ENCODE assay signal across 1 cellular context in the genomic region with DNA sequence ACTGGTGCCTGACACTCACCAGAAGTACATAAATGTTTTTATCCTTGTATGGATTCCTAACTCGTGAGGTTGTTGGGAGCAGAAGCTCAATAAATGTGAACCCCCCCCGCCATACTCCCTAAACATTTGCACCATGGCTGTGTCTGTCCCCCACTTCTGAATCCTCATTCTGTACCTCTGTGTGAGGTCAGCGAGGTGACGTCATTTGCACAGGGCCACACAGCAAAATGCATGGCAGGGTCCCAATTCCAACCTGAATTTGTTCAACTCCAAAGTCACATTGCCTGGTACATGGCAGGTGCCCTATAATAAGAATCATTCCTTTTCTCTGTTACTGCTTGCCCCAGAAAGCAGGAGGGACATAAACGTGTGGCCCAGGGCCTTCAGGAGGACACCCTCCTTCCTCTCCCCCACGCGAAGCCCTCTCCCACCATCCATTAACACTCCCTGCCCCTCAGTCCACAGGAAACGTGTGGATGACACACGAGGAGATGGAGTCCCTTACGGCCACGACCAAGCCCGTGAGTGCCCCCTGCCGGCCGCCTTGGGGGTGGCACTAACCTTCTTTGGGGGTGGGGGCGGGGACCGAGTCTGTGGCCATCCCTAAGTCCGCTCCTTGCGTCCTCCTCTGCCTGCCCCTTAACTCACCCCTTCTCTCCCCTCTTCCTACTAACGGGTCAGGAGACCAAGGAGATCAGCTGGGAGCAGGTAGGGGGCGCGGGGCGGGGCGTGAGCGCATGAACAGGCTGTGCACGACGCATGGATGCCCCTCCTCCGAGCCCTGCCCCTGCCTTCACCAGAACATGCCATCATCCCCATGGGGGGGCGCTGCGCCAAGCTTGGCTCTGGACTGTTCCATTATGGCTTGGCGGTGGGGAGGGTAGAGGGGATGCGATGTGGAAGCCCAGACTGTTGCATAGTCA.
TF ChIP-seq lines count a peak whose summit lies in the region.

No MANE protein-coding gene starts in this region.

TF ChIP-seq in K562, 482 proteins besides CTCF, POLR2A, EP300 and RAD21 (continued from another document and continues in another):
- TF ChIP-seq, protein P1, sequence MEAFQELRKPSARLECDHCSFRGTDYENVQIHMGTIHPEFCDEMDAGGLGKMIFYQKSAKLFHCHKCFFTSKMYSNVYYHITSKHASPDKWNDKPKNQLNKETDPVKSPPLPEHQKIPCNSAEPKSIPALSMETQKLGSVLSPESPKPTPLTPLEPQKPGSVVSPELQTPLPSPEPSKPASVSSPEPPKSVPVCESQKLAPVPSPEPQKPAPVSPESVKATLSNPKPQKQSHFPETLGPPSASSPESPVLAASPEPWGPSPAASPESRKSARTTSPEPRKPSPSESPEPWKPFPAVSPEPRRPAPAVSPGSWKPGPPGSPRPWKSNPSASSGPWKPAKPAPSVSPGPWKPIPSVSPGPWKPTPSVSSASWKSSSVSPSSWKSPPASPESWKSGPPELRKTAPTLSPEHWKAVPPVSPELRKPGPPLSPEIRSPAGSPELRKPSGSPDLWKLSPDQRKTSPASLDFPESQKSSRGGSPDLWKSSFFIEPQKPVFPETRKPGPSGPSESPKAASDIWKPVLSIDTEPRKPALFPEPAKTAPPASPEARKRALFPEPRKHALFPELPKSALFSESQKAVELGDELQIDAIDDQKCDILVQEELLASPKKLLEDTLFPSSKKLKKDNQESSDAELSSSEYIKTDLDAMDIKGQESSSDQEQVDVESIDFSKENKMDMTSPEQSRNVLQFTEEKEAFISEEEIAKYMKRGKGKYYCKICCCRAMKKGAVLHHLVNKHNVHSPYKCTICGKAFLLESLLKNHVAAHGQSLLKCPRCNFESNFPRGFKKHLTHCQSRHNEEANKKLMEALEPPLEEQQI (IDR thresholded peaks at IDR 0.05): no peak
- TF ChIP-seq PHF21A (IDR thresholded peaks at IDR 0.05; ENCODE audit: borderline replicate concordance, low read depth): 0 out of 2 replicates have a peak, but pooled peaks have one; percentile 55
- TF ChIP-seq L3MBTL2 (IDR thresholded peaks at IDR 0.05): peak; percentile 49; the same call in 1 of the 2 replicates
- TF ChIP-seq SETDB1 (IDR thresholded peaks at IDR 0.05; ENCODE audit: low read length): no peak
- no peak for TF ChIP-seq ZNF764 (CRISPR knock-in tag; IDR thresholded peaks at IDR 0.05; ENCODE audit: low read depth)
- TF ChIP-seq, protein P2, sequence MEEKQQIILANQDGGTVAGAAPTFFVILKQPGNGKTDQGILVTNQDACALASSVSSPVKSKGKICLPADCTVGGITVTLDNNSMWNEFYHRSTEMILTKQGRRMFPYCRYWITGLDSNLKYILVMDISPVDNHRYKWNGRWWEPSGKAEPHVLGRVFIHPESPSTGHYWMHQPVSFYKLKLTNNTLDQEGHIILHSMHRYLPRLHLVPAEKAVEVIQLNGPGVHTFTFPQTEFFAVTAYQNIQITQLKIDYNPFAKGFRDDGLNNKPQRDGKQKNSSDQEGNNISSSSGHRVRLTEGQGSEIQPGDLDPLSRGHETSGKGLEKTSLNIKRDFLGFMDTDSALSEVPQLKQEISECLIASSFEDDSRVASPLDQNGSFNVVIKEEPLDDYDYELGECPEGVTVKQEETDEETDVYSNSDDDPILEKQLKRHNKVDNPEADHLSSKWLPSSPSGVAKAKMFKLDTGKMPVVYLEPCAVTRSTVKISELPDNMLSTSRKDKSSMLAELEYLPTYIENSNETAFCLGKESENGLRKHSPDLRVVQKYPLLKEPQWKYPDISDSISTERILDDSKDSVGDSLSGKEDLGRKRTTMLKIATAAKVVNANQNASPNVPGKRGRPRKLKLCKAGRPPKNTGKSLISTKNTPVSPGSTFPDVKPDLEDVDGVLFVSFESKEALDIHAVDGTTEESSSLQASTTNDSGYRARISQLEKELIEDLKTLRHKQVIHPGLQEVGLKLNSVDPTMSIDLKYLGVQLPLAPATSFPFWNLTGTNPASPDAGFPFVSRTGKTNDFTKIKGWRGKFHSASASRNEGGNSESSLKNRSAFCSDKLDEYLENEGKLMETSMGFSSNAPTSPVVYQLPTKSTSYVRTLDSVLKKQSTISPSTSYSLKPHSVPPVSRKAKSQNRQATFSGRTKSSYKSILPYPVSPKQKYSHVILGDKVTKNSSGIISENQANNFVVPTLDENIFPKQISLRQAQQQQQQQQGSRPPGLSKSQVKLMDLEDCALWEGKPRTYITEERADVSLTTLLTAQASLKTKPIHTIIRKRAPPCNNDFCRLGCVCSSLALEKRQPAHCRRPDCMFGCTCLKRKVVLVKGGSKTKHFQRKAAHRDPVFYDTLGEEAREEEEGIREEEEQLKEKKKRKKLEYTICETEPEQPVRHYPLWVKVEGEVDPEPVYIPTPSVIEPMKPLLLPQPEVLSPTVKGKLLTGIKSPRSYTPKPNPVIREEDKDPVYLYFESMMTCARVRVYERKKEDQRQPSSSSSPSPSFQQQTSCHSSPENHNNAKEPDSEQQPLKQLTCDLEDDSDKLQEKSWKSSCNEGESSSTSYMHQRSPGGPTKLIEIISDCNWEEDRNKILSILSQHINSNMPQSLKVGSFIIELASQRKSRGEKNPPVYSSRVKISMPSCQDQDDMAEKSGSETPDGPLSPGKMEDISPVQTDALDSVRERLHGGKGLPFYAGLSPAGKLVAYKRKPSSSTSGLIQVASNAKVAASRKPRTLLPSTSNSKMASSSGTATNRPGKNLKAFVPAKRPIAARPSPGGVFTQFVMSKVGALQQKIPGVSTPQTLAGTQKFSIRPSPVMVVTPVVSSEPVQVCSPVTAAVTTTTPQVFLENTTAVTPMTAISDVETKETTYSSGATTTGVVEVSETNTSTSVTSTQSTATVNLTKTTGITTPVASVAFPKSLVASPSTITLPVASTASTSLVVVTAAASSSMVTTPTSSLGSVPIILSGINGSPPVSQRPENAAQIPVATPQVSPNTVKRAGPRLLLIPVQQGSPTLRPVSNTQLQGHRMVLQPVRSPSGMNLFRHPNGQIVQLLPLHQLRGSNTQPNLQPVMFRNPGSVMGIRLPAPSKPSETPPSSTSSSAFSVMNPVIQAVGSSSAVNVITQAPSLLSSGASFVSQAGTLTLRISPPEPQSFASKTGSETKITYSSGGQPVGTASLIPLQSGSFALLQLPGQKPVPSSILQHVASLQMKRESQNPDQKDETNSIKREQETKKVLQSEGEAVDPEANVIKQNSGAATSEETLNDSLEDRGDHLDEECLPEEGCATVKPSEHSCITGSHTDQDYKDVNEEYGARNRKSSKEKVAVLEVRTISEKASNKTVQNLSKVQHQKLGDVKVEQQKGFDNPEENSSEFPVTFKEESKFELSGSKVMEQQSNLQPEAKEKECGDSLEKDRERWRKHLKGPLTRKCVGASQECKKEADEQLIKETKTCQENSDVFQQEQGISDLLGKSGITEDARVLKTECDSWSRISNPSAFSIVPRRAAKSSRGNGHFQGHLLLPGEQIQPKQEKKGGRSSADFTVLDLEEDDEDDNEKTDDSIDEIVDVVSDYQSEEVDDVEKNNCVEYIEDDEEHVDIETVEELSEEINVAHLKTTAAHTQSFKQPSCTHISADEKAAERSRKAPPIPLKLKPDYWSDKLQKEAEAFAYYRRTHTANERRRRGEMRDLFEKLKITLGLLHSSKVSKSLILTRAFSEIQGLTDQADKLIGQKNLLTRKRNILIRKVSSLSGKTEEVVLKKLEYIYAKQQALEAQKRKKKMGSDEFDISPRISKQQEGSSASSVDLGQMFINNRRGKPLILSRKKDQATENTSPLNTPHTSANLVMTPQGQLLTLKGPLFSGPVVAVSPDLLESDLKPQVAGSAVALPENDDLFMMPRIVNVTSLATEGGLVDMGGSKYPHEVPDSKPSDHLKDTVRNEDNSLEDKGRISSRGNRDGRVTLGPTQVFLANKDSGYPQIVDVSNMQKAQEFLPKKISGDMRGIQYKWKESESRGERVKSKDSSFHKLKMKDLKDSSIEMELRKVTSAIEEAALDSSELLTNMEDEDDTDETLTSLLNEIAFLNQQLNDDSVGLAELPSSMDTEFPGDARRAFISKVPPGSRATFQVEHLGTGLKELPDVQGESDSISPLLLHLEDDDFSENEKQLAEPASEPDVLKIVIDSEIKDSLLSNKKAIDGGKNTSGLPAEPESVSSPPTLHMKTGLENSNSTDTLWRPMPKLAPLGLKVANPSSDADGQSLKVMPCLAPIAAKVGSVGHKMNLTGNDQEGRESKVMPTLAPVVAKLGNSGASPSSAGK (IDR thresholded peaks at IDR 0.05): peak; percentile 55; the same call in 1 of the 2 replicates
- TF ChIP-seq, protein P3, sequence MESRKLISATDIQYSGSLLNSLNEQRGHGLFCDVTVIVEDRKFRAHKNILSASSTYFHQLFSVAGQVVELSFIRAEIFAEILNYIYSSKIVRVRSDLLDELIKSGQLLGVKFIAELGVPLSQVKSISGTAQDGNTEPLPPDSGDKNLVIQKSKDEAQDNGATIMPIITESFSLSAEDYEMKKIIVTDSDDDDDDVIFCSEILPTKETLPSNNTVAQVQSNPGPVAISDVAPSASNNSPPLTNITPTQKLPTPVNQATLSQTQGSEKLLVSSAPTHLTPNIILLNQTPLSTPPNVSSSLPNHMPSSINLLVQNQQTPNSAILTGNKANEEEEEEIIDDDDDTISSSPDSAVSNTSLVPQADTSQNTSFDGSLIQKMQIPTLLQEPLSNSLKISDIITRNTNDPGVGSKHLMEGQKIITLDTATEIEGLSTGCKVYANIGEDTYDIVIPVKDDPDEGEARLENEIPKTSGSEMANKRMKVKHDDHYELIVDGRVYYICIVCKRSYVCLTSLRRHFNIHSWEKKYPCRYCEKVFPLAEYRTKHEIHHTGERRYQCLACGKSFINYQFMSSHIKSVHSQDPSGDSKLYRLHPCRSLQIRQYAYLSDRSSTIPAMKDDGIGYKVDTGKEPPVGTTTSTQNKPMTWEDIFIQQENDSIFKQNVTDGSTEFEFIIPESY (CRISPR knock-in tag; IDR thresholded peaks at IDR 0.05): peak; percentile 68; the same call in 1 of the 2 replicates
- TF ChIP-seq, protein P4, sequence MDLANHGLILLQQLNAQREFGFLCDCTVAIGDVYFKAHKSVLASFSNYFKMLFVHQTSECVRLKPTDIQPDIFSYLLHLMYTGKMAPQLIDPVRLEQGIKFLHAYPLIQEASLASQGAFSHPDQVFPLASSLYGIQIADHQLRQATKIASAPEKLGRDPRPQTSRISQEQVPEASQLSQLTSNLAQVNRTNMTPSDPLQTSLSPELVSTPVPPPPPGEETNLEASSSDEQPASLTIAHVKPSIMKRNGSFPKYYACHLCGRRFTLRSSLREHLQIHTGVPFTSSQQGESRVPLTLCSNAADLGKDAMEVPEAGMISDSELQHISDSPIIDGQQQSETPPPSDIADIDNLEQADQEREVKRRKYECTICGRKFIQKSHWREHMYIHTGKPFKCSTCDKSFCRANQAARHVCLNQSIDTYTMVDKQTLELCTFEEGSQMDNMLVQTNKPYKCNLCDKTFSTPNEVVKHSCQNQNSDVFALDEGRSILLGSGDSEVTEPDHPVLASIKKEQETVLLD (IDR thresholded peaks at IDR 0.05): peak; percentile 77; the same call in 1 of the 2 replicates
- no peak for TF ChIP-seq ZFPM2 (CRISPR knock-in tag; IDR thresholded peaks at IDR 0.05)
- TF ChIP-seq, protein P5, sequence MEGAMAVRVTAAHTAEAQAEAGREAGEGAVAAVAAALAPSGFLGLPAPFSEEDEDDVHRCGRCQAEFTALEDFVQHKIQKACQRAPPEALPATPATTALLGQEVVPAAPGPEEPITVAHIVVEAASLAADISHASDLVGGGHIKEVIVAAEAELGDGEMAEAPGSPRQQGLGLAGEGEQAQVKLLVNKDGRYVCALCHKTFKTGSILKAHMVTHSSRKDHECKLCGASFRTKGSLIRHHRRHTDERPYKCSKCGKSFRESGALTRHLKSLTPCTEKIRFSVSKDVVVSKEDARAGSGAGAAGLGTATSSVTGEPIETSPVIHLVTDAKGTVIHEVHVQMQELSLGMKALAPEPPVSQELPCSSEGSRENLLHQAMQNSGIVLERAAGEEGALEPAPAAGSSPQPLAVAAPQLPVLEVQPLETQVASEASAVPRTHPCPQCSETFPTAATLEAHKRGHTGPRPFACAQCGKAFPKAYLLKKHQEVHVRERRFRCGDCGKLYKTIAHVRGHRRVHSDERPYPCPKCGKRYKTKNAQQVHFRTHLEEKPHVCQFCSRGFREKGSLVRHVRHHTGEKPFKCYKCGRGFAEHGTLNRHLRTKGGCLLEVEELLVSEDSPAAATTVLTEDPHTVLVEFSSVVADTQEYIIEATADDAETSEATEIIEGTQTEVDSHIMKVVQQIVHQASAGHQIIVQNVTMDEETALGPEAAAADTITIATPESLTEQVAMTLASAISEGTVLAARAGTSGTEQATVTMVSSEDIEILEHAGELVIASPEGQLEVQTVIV (CRISPR knock-in tag; IDR thresholded peaks at IDR 0.05; ENCODE audit: borderline replicate concordance): no peak
- no peak for TF ChIP-seq THAP12 (CRISPR knock-in tag; IDR thresholded peaks at IDR 0.05)
- TF ChIP-seq TCF3 (CRISPR knock-in tag; IDR thresholded peaks at IDR 0.05): 0 out of 2 replicates have a peak, but pooled peaks have one; percentile 29
- TF ChIP-seq ZNF583 (CRISPR knock-in tag; IDR thresholded peaks at IDR 0.05): no peak
- TF ChIP-seq ZNF274 (IDR thresholded peaks at IDR 0.05; ENCODE audit: borderline replicate concordance, low read depth, low read length): no peak
- TF ChIP-seq SREBF1 (IDR thresholded peaks at IDR 0.05; ENCODE audit: borderline replicate concordance, low read depth, low read length): peak; percentile 83; the same call in 1 of the 2 replicates
- peak; percentile 85 for TF ChIP-seq BHLHE40 (IDR thresholded peaks at IDR 0.05; ENCODE audit: low read length)
